In the genomic region with DNA sequence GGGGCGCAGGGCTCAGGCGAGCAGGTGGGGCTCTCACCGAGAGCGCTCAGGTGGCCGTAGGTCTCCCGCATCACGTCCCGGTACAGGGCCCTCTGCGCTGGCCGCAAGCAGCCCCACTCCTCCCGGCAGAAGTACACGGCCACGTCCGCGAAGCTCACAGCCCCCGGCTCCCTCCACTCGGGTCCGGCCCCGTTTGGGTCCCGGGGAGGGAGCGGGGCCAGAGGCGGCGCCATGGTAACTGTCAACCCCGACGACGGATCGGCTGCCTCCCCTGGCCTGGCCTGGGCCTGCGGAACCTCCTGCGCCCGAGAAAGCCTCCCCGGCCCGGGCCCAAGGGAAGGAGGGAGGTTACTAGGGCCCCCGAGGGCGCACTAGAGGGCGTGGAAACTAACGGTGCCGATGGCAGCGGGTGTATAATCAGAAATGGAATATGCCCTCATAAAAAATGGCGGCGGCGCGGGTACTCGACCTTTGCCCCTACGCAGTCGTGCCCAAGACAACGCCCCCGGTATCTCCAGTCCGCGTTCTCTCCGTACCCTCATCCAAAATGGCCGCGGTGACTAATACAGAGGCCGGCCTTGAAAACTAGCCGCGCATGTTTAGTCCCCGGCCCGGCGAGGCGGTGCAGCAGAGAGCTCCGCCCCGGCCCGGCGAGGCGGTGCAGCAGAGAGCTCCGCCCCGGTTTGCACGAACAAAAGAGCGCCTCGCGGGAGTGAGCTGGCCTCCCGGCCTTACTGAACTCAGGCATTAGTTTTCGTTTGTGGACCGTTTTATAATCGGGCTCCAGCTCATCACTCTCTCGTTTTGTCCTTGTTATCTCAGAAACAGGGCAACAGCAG, we compare ENCODE assay signal across 1 cellular context.
TF ChIP-seq lines count a peak whose summit lies in the region.

Gene ZNF764 (minus strand): TSS at position 425 of the 839 bp plus-strand sequence. CDS start 192 bp downstream, at position 233.

TF ChIP-seq in HepG2, 621 proteins besides CTCF, POLR2A, EP300 and RAD21 (continued from another document and continues in another):
- TF ChIP-seq THAP8 (CRISPR knock-in tag; IDR thresholded peaks at IDR 0.05; ENCODE audit: borderline replicate concordance) (peak; percentile 71), NFE2 (CRISPR knock-in tag; IDR thresholded peaks at IDR 0.05) (no peak), ZNF460 (CRISPR knock-in tag; IDR thresholded peaks at IDR 0.05; ENCODE audit: borderline replicate concordance) (no peak), FOXP4 (CRISPR knock-in tag; IDR thresholded peaks at IDR 0.05) (peak; percentile 59), ATF7-NPFF (CRISPR knock-in tag; IDR thresholded peaks at IDR 0.05; ENCODE audit: low read depth) (peak; percentile 67; the same call in 1 of the 2 replicates), ZFAT (CRISPR knock-in tag; conservative IDR thresholded peaks at IDR 0.05) (no peak), SETDB1 (CRISPR knock-in tag; IDR thresholded peaks at IDR 0.05; ENCODE audit: borderline replicate concordance) (no peak), CENPT (CRISPR knock-in tag; IDR thresholded peaks at IDR 0.05; ENCODE audit: low read depth) (no peak), KAT8 (CRISPR knock-in tag; IDR thresholded peaks at IDR 0.05) (peak; percentile 96), FOXJ3 (CRISPR knock-in tag; IDR thresholded peaks at IDR 0.05; ENCODE audit: borderline replicate concordance) (0 out of 2 replicates have a peak, but pooled peaks have one; percentile 61), SPEN (CRISPR knock-in tag; IDR thresholded peaks at IDR 0.05; ENCODE audit: low read depth) (peak; percentile 30), SMARCE1 (IDR thresholded peaks at IDR 0.05; ENCODE audit: borderline replicate concordance) (no peak), NFIB (CRISPR knock-in tag; IDR thresholded peaks at IDR 0.05; ENCODE audit: borderline replicate concordance) (0 out of 2 replicates have a peak, but pooled peaks have one; percentile 86), MYNN (CRISPR knock-in tag; IDR thresholded peaks at IDR 0.05; ENCODE audit: low read depth) (no peak), DMAP1 (CRISPR knock-in tag; IDR thresholded peaks at IDR 0.05) (peak; percentile 92), ZBTB14 (CRISPR knock-in tag; IDR thresholded peaks at IDR 0.05) (peak; percentile 18; the same call in 1 of the 2 replicates), STAT6 (CRISPR knock-in tag; IDR thresholded peaks at IDR 0.05; ENCODE audit: borderline replicate concordance) (peak; percentile 86; the same call in 1 of the 2 replicates), ZNF670 (CRISPR knock-in tag; IDR thresholded peaks at IDR 0.05; ENCODE audit: borderline replicate concordance) (peak; percentile 87), SNAPC5 (CRISPR knock-in tag; IDR thresholded peaks at IDR 0.05; ENCODE audit: borderline replicate concordance) (no peak; the same call in 1 of the 2 replicates), ZNF737 (CRISPR knock-in tag; IDR thresholded peaks at IDR 0.05; ENCODE audit: borderline replicate concordance) (peak; percentile 66; the same call in 1 of the 2 replicates), ZBTB21 (CRISPR knock-in tag; IDR thresholded peaks at IDR 0.05) (no peak), ZNF30 (CRISPR knock-in tag; IDR thresholded peaks at IDR 0.05) (no peak; the same call in 1 of the 2 replicates), KDM4B (CRISPR knock-in tag; IDR thresholded peaks at IDR 0.05) (peak; percentile 49; the same call in 1 of the 2 replicates), ZNF33A (CRISPR knock-in tag; IDR thresholded peaks at IDR 0.05; ENCODE audit: borderline replicate concordance) (peak; percentile 95; the same call in 1 of the 2 replicates), ZSCAN12 (CRISPR knock-in tag; IDR thresholded peaks at IDR 0.05) (no peak)
- TF ChIP-seq, protein P1, sequence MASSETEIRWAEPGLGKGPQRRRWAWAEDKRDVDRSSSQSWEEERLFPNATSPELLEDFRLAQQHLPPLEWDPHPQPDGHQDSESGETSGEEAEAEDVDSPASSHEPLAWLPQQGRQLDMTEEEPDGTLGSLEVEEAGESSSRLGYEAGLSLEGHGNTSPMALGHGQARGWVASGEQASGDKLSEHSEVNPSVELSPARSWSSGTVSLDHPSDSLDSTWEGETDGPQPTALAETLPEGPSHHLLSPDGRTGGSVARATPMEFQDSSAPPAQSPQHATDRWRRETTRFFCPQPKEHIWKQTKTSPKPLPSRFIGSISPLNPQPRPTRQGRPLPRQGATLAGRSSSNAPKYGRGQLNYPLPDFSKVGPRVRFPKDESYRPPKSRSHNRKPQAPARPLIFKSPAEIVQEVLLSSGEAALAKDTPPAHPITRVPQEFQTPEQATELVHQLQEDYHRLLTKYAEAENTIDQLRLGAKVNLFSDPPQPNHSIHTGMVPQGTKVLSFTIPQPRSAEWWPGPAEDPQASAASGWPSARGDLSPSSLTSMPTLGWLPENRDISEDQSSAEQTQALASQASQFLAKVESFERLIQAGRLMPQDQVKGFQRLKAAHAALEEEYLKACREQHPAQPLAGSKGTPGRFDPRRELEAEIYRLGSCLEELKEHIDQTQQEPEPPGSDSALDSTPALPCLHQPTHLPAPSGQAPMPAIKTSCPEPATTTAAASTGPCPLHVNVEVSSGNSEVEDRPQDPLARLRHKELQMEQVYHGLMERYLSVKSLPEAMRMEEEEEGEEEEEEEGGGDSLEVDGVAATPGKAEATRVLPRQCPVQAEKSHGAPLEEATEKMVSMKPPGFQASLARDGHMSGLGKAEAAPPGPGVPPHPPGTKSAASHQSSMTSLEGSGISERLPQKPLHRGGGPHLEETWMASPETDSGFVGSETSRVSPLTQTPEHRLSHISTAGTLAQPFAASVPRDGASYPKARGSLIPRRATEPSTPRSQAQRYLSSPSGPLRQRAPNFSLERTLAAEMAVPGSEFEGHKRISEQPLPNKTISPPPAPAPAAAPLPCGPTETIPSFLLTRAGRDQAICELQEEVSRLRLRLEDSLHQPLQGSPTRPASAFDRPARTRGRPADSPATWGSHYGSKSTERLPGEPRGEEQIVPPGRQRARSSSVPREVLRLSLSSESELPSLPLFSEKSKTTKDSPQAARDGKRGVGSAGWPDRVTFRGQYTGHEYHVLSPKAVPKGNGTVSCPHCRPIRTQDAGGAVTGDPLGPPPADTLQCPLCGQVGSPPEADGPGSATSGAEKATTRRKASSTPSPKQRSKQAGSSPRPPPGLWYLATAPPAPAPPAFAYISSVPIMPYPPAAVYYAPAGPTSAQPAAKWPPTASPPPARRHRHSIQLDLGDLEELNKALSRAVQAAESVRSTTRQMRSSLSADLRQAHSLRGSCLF (CRISPR knock-in tag; IDR thresholded peaks at IDR 0.05; ENCODE audit: borderline replicate concordance), result no peak
- TF ChIP-seq, protein P2, sequence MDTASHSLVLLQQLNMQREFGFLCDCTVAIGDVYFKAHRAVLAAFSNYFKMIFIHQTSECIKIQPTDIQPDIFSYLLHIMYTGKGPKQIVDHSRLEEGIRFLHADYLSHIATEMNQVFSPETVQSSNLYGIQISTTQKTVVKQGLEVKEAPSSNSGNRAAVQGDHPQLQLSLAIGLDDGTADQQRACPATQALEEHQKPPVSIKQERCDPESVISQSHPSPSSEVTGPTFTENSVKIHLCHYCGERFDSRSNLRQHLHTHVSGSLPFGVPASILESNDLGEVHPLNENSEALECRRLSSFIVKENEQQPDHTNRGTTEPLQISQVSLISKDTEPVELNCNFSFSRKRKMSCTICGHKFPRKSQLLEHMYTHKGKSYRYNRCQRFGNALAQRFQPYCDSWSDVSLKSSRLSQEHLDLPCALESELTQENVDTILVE (CRISPR knock-in tag; IDR thresholded peaks at IDR 0.05), result peak; percentile 99
- TF ChIP-seq, protein P3, sequence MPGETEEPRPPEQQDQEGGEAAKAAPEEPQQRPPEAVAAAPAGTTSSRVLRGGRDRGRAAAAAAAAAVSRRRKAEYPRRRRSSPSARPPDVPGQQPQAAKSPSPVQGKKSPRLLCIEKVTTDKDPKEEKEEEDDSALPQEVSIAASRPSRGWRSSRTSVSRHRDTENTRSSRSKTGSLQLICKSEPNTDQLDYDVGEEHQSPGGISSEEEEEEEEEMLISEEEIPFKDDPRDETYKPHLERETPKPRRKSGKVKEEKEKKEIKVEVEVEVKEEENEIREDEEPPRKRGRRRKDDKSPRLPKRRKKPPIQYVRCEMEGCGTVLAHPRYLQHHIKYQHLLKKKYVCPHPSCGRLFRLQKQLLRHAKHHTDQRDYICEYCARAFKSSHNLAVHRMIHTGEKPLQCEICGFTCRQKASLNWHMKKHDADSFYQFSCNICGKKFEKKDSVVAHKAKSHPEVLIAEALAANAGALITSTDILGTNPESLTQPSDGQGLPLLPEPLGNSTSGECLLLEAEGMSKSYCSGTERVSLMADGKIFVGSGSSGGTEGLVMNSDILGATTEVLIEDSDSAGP (CRISPR knock-in tag; IDR thresholded peaks at IDR 0.05; ENCODE audit: borderline replicate concordance), result peak; percentile 81; the same call in 1 of the 2 replicates
- TF ChIP-seq, protein P4, sequence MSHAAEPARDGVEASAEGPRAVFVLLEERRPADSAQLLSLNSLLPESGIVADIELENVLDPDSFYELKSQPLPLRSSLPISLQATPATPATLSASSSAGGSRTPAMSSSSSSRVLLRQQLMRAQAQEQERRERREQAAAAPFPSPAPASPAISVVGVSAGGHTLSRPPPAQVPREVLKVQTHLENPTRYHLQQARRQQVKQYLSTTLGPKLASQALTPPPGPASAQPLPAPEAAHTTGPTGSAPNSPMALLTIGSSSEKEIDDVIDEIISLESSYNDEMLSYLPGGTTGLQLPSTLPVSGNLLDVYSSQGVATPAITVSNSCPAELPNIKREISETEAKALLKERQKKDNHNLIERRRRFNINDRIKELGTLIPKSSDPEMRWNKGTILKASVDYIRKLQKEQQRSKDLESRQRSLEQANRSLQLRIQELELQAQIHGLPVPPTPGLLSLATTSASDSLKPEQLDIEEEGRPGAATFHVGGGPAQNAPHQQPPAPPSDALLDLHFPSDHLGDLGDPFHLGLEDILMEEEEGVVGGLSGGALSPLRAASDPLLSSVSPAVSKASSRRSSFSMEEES (CRISPR knock-in tag; IDR thresholded peaks at IDR 0.05), result 0 out of 2 replicates have a peak, but pooled peaks have one; percentile 28
